In the genomic region with DNA sequence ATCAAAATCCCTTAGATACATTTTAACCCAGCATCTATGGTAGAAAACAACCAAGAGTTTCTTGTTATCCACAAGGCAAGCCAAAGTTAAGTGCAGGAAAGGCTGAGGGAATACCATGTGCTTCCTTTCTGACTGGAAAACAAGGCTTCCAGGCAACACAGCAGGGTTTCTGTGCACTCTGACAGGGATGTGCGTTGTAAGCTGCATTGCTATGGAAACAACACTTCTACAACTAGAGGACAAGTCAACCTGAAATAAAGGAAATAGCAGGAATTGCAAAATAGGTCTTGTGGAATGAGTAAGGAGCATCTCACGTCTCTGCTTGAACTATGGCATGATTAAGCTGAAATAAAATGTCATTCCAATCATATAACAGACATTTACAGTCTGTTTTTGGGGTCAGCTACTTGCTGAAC, we compare ENCODE assay signal across 9 cellular contexts. TPM values are rescaled to one million over a fixed set of nuclear protein-coding genes. Genes with fewer than 3 reads are reported as not detected.
DNase-seq lines count a peak whose midpoint lies in the region; TF ChIP-seq lines count a peak whose summit lies in the region.
"Had no signal": no experiment of that assay in that cellular context is flagged by ENCODE, and none has a peak within 500 bp of the region (broad histone marks: within the 10 kb centered on the region; RNA-seq: fewer than 3 reads in every experiment).

No MANE protein-coding gene starts in this region.

- H3K4me3 ChIP-seq in astrocyte of the spinal cord (ENCODE audit: low read depth, low read length) (no peak overlapping the region), suprapubic skin (no peak overlapping the region)

- no peak for TF ChIP-seq CTCF in astrocyte of the spinal cord (IDR thresholded peaks at IDR 0.05; ENCODE audit: low read depth, low read length)
- no peak for TF ChIP-seq CTCF in suprapubic skin (IDR thresholded peaks at IDR 0.05)

- intact Hi-C loops in activated naive CD4-positive, alpha-beta T cell treated with anti-CD3 and anti-CD28 coated beads for 36 hours (cut with micrococcal nuclease), result loop anchor here (2.0 kb wide), 2 partner anchors 55 to 87 kb away; a partner anchor contains a TSS
- intact Hi-C loops in posterior cingulate gyrus (cut with DNase I), result no loop called here

- peaks cover 56% of the 10 kb centered on the region for H3K4me1 ChIP-seq in suprapubic skin

- H3K4me1 Mint-ChIP-seq in activated naive CD4-positive, alpha-beta T cell treated with anti-CD3 and anti-CD28 coated beads for 36 hours (ENCODE audit: low read depth), result peaks cover 51% of the 10 kb centered on the region
- H3K4me1 Mint-ChIP-seq in activated naive CD4-positive, alpha-beta T cell treated with anti-CD3 and anti-CD28 coated beads, Interleukin-2, amount 10 ng/mL, durations not matched to agents 7 days and 5 days, result peaks cover 39% of the 10 kb centered on the region

- DNase-seq in activated naive CD4-positive, alpha-beta T cell treated with anti-CD3 and anti-CD28 coated beads for 36 hours, result peak; percentile 13
- no peak for DNase-seq in activated naive CD4-positive, alpha-beta T cell treated with anti-CD3 and anti-CD28 coated beads, Interleukin-2, amount 10 ng/mL, durations not matched to agents 7 days and 5 days
- peak; percentile 98 for DNase-seq in astrocyte of the spinal cord (ENCODE audit: low read depth, low spot score)
- peak; percentile 99 for DNase-seq in iris pigment epithelial cell (ENCODE audit: low read depth)
- no peak for DNase-seq in suprapubic skin (ENCODE audit: low spot score in 2 of 2)
- DNase-seq in posterior cingulate gyrus, result no peak
- DNase-seq in SHP77 treated with DMSO at 0.1 percent for 48 hours (lab: John Stamatoyannopoulos, UW), result no peak
- DNase-seq in NCI-H446 treated with DMSO at 0.1 percent for 48 hours (lab: John Stamatoyannopoulos, UW), result no peak
- DNase-seq: CD4-positive, CD25-positive, alpha-beta regulatory T cell had no signal

- H3K36me3 ChIP-seq in suprapubic skin, result no peaks in the 10 kb centered on the region

- H3K27me3 Mint-ChIP-seq in activated naive CD4-positive, alpha-beta T cell treated with anti-CD3 and anti-CD28 coated beads for 36 hours (ENCODE audit: low read depth), result peaks cover 2% of the 10 kb centered on the region
- H3K27me3 Mint-ChIP-seq in activated naive CD4-positive, alpha-beta T cell treated with anti-CD3 and anti-CD28 coated beads, Interleukin-2, amount 10 ng/mL, durations not matched to agents 7 days and 5 days, result peaks cover 38% of the 10 kb centered on the region
- H3K27me3 Mint-ChIP-seq: CD4-positive, CD25-positive, alpha-beta regulatory T cell had no signal

- TF ChIP-seq POLR2A in suprapubic skin (IDR thresholded peaks at IDR 0.05), result no peak

- H3K9me3 Mint-ChIP-seq in activated naive CD4-positive, alpha-beta T cell treated with anti-CD3 and anti-CD28 coated beads for 36 hours, result no peaks in the 10 kb centered on the region
- H3K9me3 Mint-ChIP-seq in activated naive CD4-positive, alpha-beta T cell treated with anti-CD3 and anti-CD28 coated beads, Interleukin-2, amount 10 ng/mL, durations not matched to agents 7 days and 5 days, result no peaks in the 10 kb centered on the region
- H3K9me3 Mint-ChIP-seq: CD4-positive, CD25-positive, alpha-beta regulatory T cell had no signal

- no peaks in the 10 kb centered on the region for H3K9me3 ChIP-seq in suprapubic skin

- in situ Hi-C loops in astrocyte of the spinal cord (cut with HindIII; ENCODE audit: low sequenced_read_pairs), result loop anchor here (25.0 kb wide), 1 partner anchor 141 kb away; no protein-coding TSS in a partner anchor

- no peaks in the 10 kb centered on the region for H3K27me3 ChIP-seq in suprapubic skin

- peaks cover 37% of the 10 kb centered on the region for H3K36me3 Mint-ChIP-seq in activated naive CD4-positive, alpha-beta T cell treated with anti-CD3 and anti-CD28 coated beads for 36 hours (ENCODE audit: low read depth)
- H3K36me3 Mint-ChIP-seq in activated naive CD4-positive, alpha-beta T cell treated with anti-CD3 and anti-CD28 coated beads, Interleukin-2, amount 10 ng/mL, durations not matched to agents 7 days and 5 days, result peaks cover 62% of the 10 kb centered on the region

- no peak overlapping the region for H3K4me3 Mint-ChIP-seq in activated naive CD4-positive, alpha-beta T cell treated with anti-CD3 and anti-CD28 coated beads for 36 hours
- no peak overlapping the region for H3K4me3 Mint-ChIP-seq in activated naive CD4-positive, alpha-beta T cell treated with anti-CD3 and anti-CD28 coated beads, Interleukin-2, amount 10 ng/mL, durations not matched to agents 7 days and 5 days

- peak overlapping the region; percentile 70 for H3K27ac ChIP-seq in suprapubic skin

- no peak for TF ChIP-seq EP300 in suprapubic skin (IDR thresholded peaks at IDR 0.05)

- CTCF ChIA-PET in activated naive CD4-positive, alpha-beta T cell treated with anti-CD3 and anti-CD28 coated beads for 36 hours (lab: Charles Lee), result interaction anchor here (0.6 to 4.0 kb wide), 4 partner anchors 24 to 179 kb away, joined by 3 to 22 read pairs (median 12); no protein-coding TSS in a partner anchor
- CTCF ChIA-PET in activated naive CD4-positive, alpha-beta T cell treated with anti-CD3 and anti-CD28 coated beads, Interleukin-2, amount 10 ng/mL, durations not matched to agents 7 days and 5 days (lab: Charles Lee), result interaction anchor here (0.7 to 3.5 kb wide), 4 partner anchors 9 to 181 kb away, joined by 4 to 13 read pairs (median 5); no protein-coding TSS in a partner anchor

- 16% methylated on average over 2 of the region's 2 CpGs for WGBS in suprapubic skin

- no peak overlapping the region for H3K27ac Mint-ChIP-seq in activated naive CD4-positive, alpha-beta T cell treated with anti-CD3 and anti-CD28 coated beads for 36 hours
- H3K27ac Mint-ChIP-seq in activated naive CD4-positive, alpha-beta T cell treated with anti-CD3 and anti-CD28 coated beads, Interleukin-2, amount 10 ng/mL, durations not matched to agents 7 days and 5 days, result no peak overlapping the region
- H3K27ac Mint-ChIP-seq: CD4-positive, CD25-positive, alpha-beta regulatory T cell had no signal

RNA-seq across cellular contexts. Expression of a gene that starts 55.3 kb away (rescaled TPM):
- 10 to 100 TPM; 37.2 to 44.1 TPM for total RNA-seq in activated naive CD4-positive, alpha-beta T cell treated with anti-CD3 and anti-CD28 coated beads for 36 hours
- total RNA-seq in suprapubic skin, result 10 to 100 TPM; 36.7 to 81.4 (median 48.2) TPM

Comparison
In these comparisons a context has a peak if more than half of its experiments do, and no peak if none do; other contexts are left out.
1. DNase-seq: peak in activated naive CD4-positive, alpha-beta T cell treated with anti-CD3 and anti-CD28 coated beads for 36 hours (single experiment), astrocyte of the spinal cord (single experiment) and iris pigment epithelial cell (single experiment); none in activated naive CD4-positive, alpha-beta T cell treated with anti-CD3 and anti-CD28 coated beads, Interleukin-2, amount 10 ng/mL, durations not matched to agents 7 days and 5 days (single experiment), suprapubic skin (0 of 2), posterior cingulate gyrus (0 of 10), SHP77 treated with DMSO at 0.1 percent for 48 hours (single experiment) and NCI-H446 treated with DMSO at 0.1 percent for 48 hours (single experiment).